Comparison of ENCODE assay signal across 8 cellular contexts in the genomic region with DNA sequence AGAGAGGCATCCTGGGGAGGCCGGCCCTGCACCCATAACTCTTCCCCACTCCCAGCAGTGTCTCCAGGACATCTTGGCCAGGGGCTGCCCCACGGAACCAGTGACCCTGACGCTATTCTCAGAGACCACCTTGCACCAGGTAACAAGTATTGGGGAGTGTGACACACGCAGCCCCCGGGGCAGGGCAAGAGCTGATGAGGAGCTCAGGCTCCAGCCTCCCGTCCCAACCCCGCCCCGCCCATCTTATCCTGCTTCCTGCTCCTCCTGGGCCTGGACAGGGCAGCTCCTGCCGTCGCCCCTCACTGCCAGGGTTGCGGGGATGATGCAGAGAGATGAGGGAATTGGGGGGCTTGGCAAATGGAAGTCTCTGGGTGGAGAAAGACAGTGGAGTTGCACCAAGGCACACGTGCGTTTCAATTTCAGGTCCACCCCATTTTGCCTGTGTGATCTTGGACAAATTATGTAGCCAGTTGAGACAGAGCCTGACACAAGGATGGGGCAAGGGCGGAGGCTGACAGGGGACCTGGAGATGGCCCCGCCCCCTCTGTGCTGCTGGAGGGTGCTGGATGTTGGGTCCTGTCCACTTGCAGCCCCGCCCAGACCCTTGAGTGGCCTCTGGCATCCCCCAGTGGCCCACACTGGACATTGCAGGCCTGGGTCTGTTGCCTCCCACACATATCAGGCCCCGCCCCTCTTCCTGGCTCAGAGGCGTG. TPM values are rescaled to one million over a fixed set of nuclear protein-coding genes. Genes with fewer than 3 reads are reported as not detected.
DNase-seq lines count a peak whose midpoint lies in the region; ATAC-seq, FAIRE-seq and TF ChIP-seq lines count a peak whose summit lies in the region.

No MANE protein-coding gene starts in this region.

- H3K27ac ChIP-seq in ascending aorta (no peak overlapping the region), right cardiac atrium (ENCODE audit: low read length) (no peak overlapping the region)

- H3K27me3 ChIP-seq in ascending aorta (no peaks in the 10 kb centered on the region), right cardiac atrium (ENCODE audit: control insufficient read depth, insufficient read depth) (no peaks in the 10 kb centered on the region)

- intact Hi-C loops in ascending aorta (cut with DNase I) (loop anchor here (1.0 kb wide), 2 partner anchors 23 to 25 kb away; no protein-coding TSS in a partner anchor), right cardiac atrium (cut with DNase I) (loop anchor here in 1 of 4 donors (1.0 kb wide), 1 partner anchor 24 kb away; no protein-coding TSS in a partner anchor)

- DNase-seq in AG09309 (ENCODE audit: low read depth) (peak; percentile 35), GM12892 (ENCODE audit: insufficient read length) (peak; percentile 80), LHCN-M2 (ENCODE audit: low read depth) (peak; percentile 77), SKM-1 (lab: John Stamatoyannopoulos, UW; ENCODE audit: unreplicated experiment) (peak; percentile 59), ascending aorta (ENCODE audit: low spot score in 2 of 2) (peak; percentile 59 to 94), right cardiac atrium (peak; percentile 89 to 96 (median 95)), retinal pigment epithelial cell (ENCODE audit: low read depth) (no peak)

- H3K4me3 ChIP-seq in AG09309 (ENCODE audit: control insufficient read depth, low read depth, low read length) (no peak overlapping the region), ascending aorta (no peak overlapping the region), right cardiac atrium (ENCODE audit: low read length) (no peak overlapping the region), retinal pigment epithelial cell (ENCODE audit: low read length) (no peak overlapping the region)

- FAIRE-seq in GM12892 (lab: Jason Lieb, UNC), result peak; percentile 75

- H3K9me3 ChIP-seq in ascending aorta (no peaks in the 10 kb centered on the region), right cardiac atrium (ENCODE audit: control insufficient read depth, low read length) (no peaks in the 10 kb centered on the region)

- H3K4me1 ChIP-seq in ascending aorta (peaks cover 2 to 6% of the 10 kb centered on the region in 2 donors), right cardiac atrium (ENCODE audit: control insufficient read depth, insufficient read depth, low read length) (no peaks in the 10 kb centered on the region)

- TF ChIP-seq POLR2A in GM12892 (IDR thresholded peaks at IDR 0.05; ENCODE audit: low read depth, low read length), result no peak

- ATAC-seq in right cardiac atrium (peak; percentile 90 to 91), HG03280 (IDR thresholded peaks at IDR 0.05; ENCODE audit: unreplicated experiment) (no peak)

- peak; percentile 98 for TF ChIP-seq CTCF in AG09309 (IDR thresholded peaks at IDR 0.05; ENCODE audit: control insufficient read depth, insufficient read depth, low read depth, low read length, missing control alignments)
- peak; percentile 100 for TF ChIP-seq CTCF in ascending aorta (IDR thresholded peaks at IDR 0.05)
- peak; percentile 95 for TF ChIP-seq CTCF in retinal pigment epithelial cell (conservative IDR thresholded peaks at IDR 0.05; ENCODE audit: low read depth, low read length)

- WGBS in right cardiac atrium, result 48% methylated on average over 18 of the region's 18 CpGs

- no peaks in the 10 kb centered on the region for H3K36me3 ChIP-seq in ascending aorta

RNA-seq across cellular contexts. Expression of a gene that starts 10.7 kb away (rescaled TPM):
- 0.34 TPM for polyA plus RNA-seq in GM12892 (2012; ENCODE audit: missing spikeins)
- total RNA-seq in LHCN-M2 (2014; rRNA removed), result not detected in 2 replicates
- polyA plus RNA-seq in LHCN-M2 (2012), result 0.04 TPM
- not detected for total RNA-seq in ascending aorta
- under 1 TPM; 0.31 to 0.93 (median 0.64) TPM for total RNA-seq in right cardiac atrium
- polyA plus RNA-seq in right cardiac atrium, result 0.52 TPM

RNA-seq across cellular contexts. Expression of a gene that starts 11.0 kb away (rescaled TPM):
- not detected for polyA plus RNA-seq in GM12892 (2012; ENCODE audit: missing spikeins)
- not detected in 2 replicates for total RNA-seq in LHCN-M2 (2014; rRNA removed)
- 0.26 TPM for polyA plus RNA-seq in LHCN-M2 (2012)
- not detected for total RNA-seq in ascending aorta
- total RNA-seq in right cardiac atrium, result 1 to 10 TPM; 1.9 to 4.7 (median 4.1) TPM
- polyA plus RNA-seq in right cardiac atrium, result 3.4 TPM

RNA-seq across cellular contexts. Expression of a gene that starts 14.7 kb away (rescaled TPM):
- polyA plus RNA-seq in GM12892 (2012; ENCODE audit: missing spikeins), result 0.34 TPM
- total RNA-seq in LHCN-M2 (2014; rRNA removed) (3.2 and 3.3 TPM in 2 replicates), ascending aorta (191 TPM), right cardiac atrium (1,000 to 10,000 TPM; 2,213 to 3,018 (median 2,419) TPM)
- polyA plus RNA-seq in LHCN-M2 (2012), result 63.5 TPM
- polyA plus RNA-seq in right cardiac atrium, result 3,985 TPM

RNA-seq across cellular contexts. Expression of a gene that starts 28.5 kb away (rescaled TPM):
- polyA plus RNA-seq in GM12892 (2012; ENCODE audit: missing spikeins), result not detected
- total RNA-seq in LHCN-M2 (2014; rRNA removed) (not detected in 2 replicates), ascending aorta (not detected), right cardiac atrium (under 1 TPM in 3 of 4 donors, not detected in 1; 0.09 to 0.37 (median 0.14) TPM)
- not detected for polyA plus RNA-seq in LHCN-M2 (2012)
- 0.77 TPM for polyA plus RNA-seq in right cardiac atrium

RNA-seq across cellular contexts. Expression of a gene that starts 40.9 kb away (rescaled TPM):
- polyA plus RNA-seq in GM12892 (2012; ENCODE audit: missing spikeins), result 0.15 TPM
- total RNA-seq in LHCN-M2 (2014; rRNA removed) (0.63 and 1.4 TPM in 2 replicates), ascending aorta (0.21 TPM), right cardiac atrium (1 to 10 TPM; 2.6 to 6.1 (median 4.5) TPM)
- polyA plus RNA-seq in LHCN-M2 (2012), result 0.60 TPM
- polyA plus RNA-seq in right cardiac atrium, result 11.5 TPM

Comparison
In these comparisons a context has a peak if more than half of its experiments do, and no peak if none do; other contexts are left out.
1. RNA of a gene that starts 14.7 kb away (total RNA-seq): 2,213 to 3,018 TPM in right cardiac atrium and 191 TPM in ascending aorta (single experiment); 3.2 to 3.3 TPM in LHCN-M2; every median in the first group is over 10 times any median in the second.
2. Peak in every context shown above with its lines, with median percentiles within 50 percentile points of each other: CTCF ChIP-seq.